Comparison of ENCODE assay signal across 1 cellular context in the genomic region with DNA sequence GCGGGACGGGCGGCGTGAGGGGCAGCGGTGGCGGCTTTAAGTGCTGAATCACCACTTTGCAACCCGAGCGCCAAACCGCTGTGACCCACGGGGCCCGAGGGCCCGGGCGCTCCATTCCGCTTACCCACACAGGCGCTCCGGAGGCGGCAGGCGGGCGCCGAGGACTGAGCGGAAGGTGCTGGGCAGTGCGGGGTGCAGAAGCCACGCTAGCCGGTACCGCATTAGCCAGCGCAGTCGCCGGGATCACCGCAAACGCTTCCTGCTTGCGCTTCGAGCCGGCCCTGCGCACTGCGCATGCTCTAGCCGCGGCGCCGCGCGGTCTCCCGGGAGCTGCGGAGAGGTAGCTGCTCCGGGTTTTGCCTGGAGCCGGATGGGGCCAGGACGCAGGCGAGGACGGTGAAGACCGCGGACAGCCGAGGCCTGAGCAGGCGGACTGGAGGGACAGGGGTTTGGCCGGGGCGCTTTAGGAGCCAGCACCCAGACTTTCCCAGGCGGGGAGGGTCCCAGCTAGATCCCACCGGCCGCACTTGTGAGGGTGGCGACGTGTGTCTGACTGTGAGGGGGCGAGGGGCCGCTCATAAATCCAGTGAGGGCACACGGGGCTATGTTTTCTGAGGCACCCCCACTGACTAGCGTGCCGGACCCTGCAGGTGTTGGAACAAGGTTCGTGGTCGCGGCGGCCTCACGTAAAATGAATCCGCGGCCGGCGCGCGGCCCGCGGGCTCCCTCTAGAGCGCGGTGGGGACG.
TF ChIP-seq lines count a peak whose summit lies in the region.

Gene IDE (minus strand): TSS at position 296 of the 747 bp plus-strand sequence. CDS start 74 bp downstream, at position 222.

TF ChIP-seq in K562, 482 proteins besides CTCF, POLR2A, EP300 and RAD21 (continued from another document and continues in another):
- TF ChIP-seq KLF13 (tag; IDR thresholded peaks at IDR 0.05; ENCODE audit: borderline replicate concordance, low read depth) (no peak), GABPB1 (CRISPR knock-in tag; IDR thresholded peaks at IDR 0.05) (peak; percentile 61), GTF2A2 (tag; IDR thresholded peaks at IDR 0.05) (no peak), ZNF507 (tag; conservative IDR thresholded peaks at IDR 0.05) (no peak), SAFB (IDR thresholded peaks at IDR 0.05; ENCODE audit: borderline replicate concordance, low read depth, low read length) (peak; percentile 73; the same call in 1 of the 2 replicates), MEF2A (IDR thresholded peaks at IDR 0.05; ENCODE audit: control insufficient read depth, low read depth, low read length) (no peak), MITF (IDR thresholded peaks at IDR 0.05) (no peak), MTA1 (IDR thresholded peaks at IDR 0.05; ENCODE audit: borderline replicate concordance) (no peak), ASH1L (IDR thresholded peaks at IDR 0.05; ENCODE audit: borderline replicate concordance, low read depth, partially characterized antibody) (no peak), NFE2L1 (tag; IDR thresholded peaks at IDR 0.05; ENCODE audit: borderline replicate concordance, low read depth) (no peak), GTF3C2 (IDR thresholded peaks at IDR 0.05; ENCODE audit: borderline replicate concordance, extremely low read depth, insufficient read length) (no peak), MIER1 (IDR thresholded peaks at IDR 0.05; ENCODE audit: low read depth) (no peak), ZFP30 (CRISPR knock-in tag; IDR thresholded peaks at IDR 0.05; ENCODE audit: borderline replicate concordance) (no peak), NFXL1 (CRISPR knock-in tag; IDR thresholded peaks at IDR 0.05) (no peak), ID3 (CRISPR knock-in tag; IDR thresholded peaks at IDR 0.05) (no peak), ID3 (tag; IDR thresholded peaks at IDR 0.05) (no peak), ZNF77 (CRISPR knock-in tag; IDR thresholded peaks at IDR 0.05) (no peak), HDAC8 (tag; IDR thresholded peaks at IDR 0.05) (no peak), ZNF696 (CRISPR knock-in tag; conservative IDR thresholded peaks at IDR 0.05) (no peak), SRSF9 (IDR thresholded peaks at IDR 0.05; ENCODE audit: borderline replicate concordance, low read depth, low read length) (no peak), PHF20 (IDR thresholded peaks at IDR 0.05; ENCODE audit: partially characterized antibody) (no peak), REST (CRISPR knock-in tag; IDR thresholded peaks at IDR 0.05; ENCODE audit: low read depth) (0 out of 2 replicates have a peak, but pooled peaks have one; percentile 9), FOXM1 (IDR thresholded peaks at IDR 0.05; ENCODE audit: low read depth) (no peak), FOXM1 (CRISPR knock-in tag; IDR thresholded peaks at IDR 0.05; ENCODE audit: low read depth) (peak; percentile 50; the same call in 1 of the 2 replicates), SOX6 (IDR thresholded peaks at IDR 0.05) (peak; percentile 33), ZC3H8 (IDR thresholded peaks at IDR 0.05) (no peak), ADNP (tag; IDR thresholded peaks at IDR 0.05) (no peak), CLOCK (CRISPR knock-in tag; IDR thresholded peaks at IDR 0.05; ENCODE audit: borderline replicate concordance) (no peak), ARNT (IDR thresholded peaks at IDR 0.05) (no peak), NR1H2 (CRISPR knock-in tag; IDR thresholded peaks at IDR 0.05) (0 out of 2 replicates have a peak, but pooled peaks have one; percentile 78), CREM (IDR thresholded peaks at IDR 0.05; ENCODE audit: low read depth) (peak; percentile 76), KLF16 (IDR thresholded peaks at IDR 0.05) (no peak)
- TF ChIP-seq, protein P1, sequence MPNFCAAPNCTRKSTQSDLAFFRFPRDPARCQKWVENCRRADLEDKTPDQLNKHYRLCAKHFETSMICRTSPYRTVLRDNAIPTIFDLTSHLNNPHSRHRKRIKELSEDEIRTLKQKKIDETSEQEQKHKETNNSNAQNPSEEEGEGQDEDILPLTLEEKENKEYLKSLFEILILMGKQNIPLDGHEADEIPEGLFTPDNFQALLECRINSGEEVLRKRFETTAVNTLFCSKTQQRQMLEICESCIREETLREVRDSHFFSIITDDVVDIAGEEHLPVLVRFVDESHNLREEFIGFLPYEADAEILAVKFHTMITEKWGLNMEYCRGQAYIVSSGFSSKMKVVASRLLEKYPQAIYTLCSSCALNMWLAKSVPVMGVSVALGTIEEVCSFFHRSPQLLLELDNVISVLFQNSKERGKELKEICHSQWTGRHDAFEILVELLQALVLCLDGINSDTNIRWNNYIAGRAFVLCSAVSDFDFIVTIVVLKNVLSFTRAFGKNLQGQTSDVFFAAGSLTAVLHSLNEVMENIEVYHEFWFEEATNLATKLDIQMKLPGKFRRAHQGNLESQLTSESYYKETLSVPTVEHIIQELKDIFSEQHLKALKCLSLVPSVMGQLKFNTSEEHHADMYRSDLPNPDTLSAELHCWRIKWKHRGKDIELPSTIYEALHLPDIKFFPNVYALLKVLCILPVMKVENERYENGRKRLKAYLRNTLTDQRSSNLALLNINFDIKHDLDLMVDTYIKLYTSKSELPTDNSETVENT (CRISPR knock-in tag; IDR thresholded peaks at IDR 0.05): no peak
- TF ChIP-seq, protein P2, sequence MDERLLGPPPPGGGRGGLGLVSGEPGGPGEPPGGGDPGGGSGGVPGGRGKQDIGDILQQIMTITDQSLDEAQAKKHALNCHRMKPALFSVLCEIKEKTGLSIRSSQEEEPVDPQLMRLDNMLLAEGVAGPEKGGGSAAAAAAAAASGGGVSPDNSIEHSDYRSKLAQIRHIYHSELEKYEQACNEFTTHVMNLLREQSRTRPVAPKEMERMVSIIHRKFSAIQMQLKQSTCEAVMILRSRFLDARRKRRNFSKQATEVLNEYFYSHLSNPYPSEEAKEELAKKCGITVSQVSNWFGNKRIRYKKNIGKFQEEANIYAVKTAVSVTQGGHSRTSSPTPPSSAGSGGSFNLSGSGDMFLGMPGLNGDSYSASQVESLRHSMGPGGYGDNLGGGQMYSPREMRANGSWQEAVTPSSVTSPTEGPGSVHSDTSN (CRISPR knock-in tag; IDR thresholded peaks at IDR 0.05; ENCODE audit: low read depth): no peak
- TF ChIP-seq, protein P2 (tag; conservative IDR thresholded peaks at IDR 0.05; ENCODE audit: low read depth): no peak
- TF ChIP-seq, protein P3, sequence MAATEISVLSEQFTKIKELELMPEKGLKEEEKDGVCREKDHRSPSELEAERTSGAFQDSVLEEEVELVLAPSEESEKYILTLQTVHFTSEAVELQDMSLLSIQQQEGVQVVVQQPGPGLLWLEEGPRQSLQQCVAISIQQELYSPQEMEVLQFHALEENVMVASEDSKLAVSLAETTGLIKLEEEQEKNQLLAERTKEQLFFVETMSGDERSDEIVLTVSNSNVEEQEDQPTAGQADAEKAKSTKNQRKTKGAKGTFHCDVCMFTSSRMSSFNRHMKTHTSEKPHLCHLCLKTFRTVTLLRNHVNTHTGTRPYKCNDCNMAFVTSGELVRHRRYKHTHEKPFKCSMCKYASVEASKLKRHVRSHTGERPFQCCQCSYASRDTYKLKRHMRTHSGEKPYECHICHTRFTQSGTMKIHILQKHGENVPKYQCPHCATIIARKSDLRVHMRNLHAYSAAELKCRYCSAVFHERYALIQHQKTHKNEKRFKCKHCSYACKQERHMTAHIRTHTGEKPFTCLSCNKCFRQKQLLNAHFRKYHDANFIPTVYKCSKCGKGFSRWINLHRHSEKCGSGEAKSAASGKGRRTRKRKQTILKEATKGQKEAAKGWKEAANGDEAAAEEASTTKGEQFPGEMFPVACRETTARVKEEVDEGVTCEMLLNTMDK (IDR thresholded peaks at IDR 0.05; ENCODE audit: borderline replicate concordance, insufficient read depth, low read depth, low read length, poor library complexity, severe bottlenecking): peak; percentile 42
- TF ChIP-seq, protein P4, sequence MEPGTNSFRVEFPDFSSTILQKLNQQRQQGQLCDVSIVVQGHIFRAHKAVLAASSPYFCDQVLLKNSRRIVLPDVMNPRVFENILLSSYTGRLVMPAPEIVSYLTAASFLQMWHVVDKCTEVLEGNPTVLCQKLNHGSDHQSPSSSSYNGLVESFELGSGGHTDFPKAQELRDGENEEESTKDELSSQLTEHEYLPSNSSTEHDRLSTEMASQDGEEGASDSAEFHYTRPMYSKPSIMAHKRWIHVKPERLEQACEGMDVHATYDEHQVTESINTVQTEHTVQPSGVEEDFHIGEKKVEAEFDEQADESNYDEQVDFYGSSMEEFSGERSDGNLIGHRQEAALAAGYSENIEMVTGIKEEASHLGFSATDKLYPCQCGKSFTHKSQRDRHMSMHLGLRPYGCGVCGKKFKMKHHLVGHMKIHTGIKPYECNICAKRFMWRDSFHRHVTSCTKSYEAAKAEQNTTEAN (CRISPR knock-in tag; IDR thresholded peaks at IDR 0.05): 0 out of 2 replicates have a peak, but pooled peaks have one; percentile 25
